ENCODE assay signal across 13 cellular contexts in genomic region chr2:45946023-45946422, GRCh38.
DNase-seq lines count a peak whose midpoint lies in the region; ATAC-seq and TF ChIP-seq lines count a peak whose summit lies in the region.
"Had no signal": no experiment of that assay in that cellular context is flagged by ENCODE, and none has a peak within 500 bp of the region (broad histone marks: within the 10 kb centered on the region; RNA-seq: fewer than 3 reads in every experiment).

No MANE protein-coding gene starts in this region.

- in situ Hi-C loops in astrocyte of the cerebellum (cut with HindIII; ENCODE audit: low sequenced_read_pairs): no loop called here

- DNase-seq in AG20443 (ENCODE audit: low spot score): peak; percentile 72
- DNase-seq in LHCN-M2 (ENCODE audit: low read depth): peak; percentile 86
- DNase-seq in astrocyte of the cerebellum (ENCODE audit: low read depth): peak; percentile 88
- peak; percentile 94 for DNase-seq in kidney glomerular epithelial cell (lab: John Stamatoyannopoulos, UW)
- DNase-seq in Kasumi-1 (lab: John Stamatoyannopoulos, UW): no peak
- DNase-seq: activated B cell treated with CpG ODN at 0.5 μM for 24 hours, NCI-H2171 treated with DMSO at 0.1 percent for 48 hours, Peyer's patch, spleen had no signal

- H3K4me3 ChIP-seq in astrocyte of the cerebellum (ENCODE audit: low read depth, low read length): no peak overlapping the region
- H3K4me3 ChIP-seq: BLaER1 treated with 17β-estradiol and CSF1 and Interleukin-3, amounts not matched to agents 10 nM and 100 nM; Peyer's patch; spleen had no signal

- ATAC-seq in HG03139 (IDR thresholded peaks at IDR 0.05; ENCODE audit: unreplicated experiment) (no peak), GM19452 (IDR thresholded peaks at IDR 0.05; ENCODE audit: unreplicated experiment) (no peak), GM18517 (IDR thresholded peaks at IDR 0.05; ENCODE audit: unreplicated experiment) (no peak)

- no peak for TF ChIP-seq CTCF in astrocyte of the cerebellum (IDR thresholded peaks at IDR 0.05; ENCODE audit: low read depth, low read length, missing control alignments)

Comparison
In these comparisons a context has a peak if more than half of its experiments do, and no peak if none do; other contexts are left out.
1. DNase-seq: peak in AG20443 (single experiment), LHCN-M2 (single experiment), astrocyte of the cerebellum (single experiment) and kidney glomerular epithelial cell (single experiment); none in Kasumi-1 (0 of 2).